In genomic region chr9:33511184-33511517, GRCh38 we compare ENCODE assay signal across 7 cellular contexts. TPM values are rescaled to one million over a fixed set of nuclear protein-coding genes. Genes with fewer than 3 reads are reported as not detected.
A peak's percentile ranks its signal among the peaks of the same experiment; 100 is the strongest.
DNase-seq lines count a peak whose midpoint lies in the region; ATAC-seq and TF ChIP-seq lines count a peak whose summit lies in the region.
"Not testable (repeated sequence)": the region's sequence is repeated elsewhere in the genome, so short reads cannot be mapped to it uniquely, and the experiment has no call there.

No MANE protein-coding gene starts in this region.

- WGBS in gastroesophageal sphincter (ENCODE audit: low coverage in 1 of 2), 2 donors: 0% methylated on average over 8 of the region's 8 CpGs

- H3K9me3 Mint-ChIP-seq in activated CD8-positive, alpha-beta memory T cell treated with anti-CD3 and anti-CD28 coated beads, Interleukin-2, amount 10 ng/mL, durations not matched to agents 7 days and 5 days (ENCODE audit: low read depth); chondrocyte (ENCODE audit: low read depth): not testable (repeated sequence)
- H3K9me3 Mint-ChIP-seq in mesothelial cell of epicardium: peaks cover 23% of the 10 kb centered on the region

- peaks cover 13% of the 10 kb centered on the region for H3K9me3 ChIP-seq in NT2/D1 (ENCODE audit: insufficient read depth, low read length)
- not testable (repeated sequence) for H3K9me3 ChIP-seq in gastroesophageal sphincter, gastrocnemius medialis

- H3K4me3 ChIP-seq in GM08714 (ENCODE audit: low read length) (peak overlapping the region; percentile 53; the same call in 1 of the 2 replicates), NT2/D1 (ENCODE audit: insufficient read length, low read depth) (peak overlapping the region; percentile 63), gastroesophageal sphincter (peak overlapping the region; percentile 65 to 72), gastrocnemius medialis (peak overlapping the region; percentile 66 to 77 (median 72))

- not testable (repeated sequence) for H3K27me3 Mint-ChIP-seq in activated CD8-positive, alpha-beta memory T cell treated with anti-CD3 and anti-CD28 coated beads, Interleukin-2, amount 10 ng/mL, durations not matched to agents 7 days and 5 days; chondrocyte (ENCODE audit: low read depth); mesothelial cell of epicardium (ENCODE audit: low read depth)

- not testable (repeated sequence) for TF ChIP-seq CTCF in chondrocyte (IDR thresholded peaks at IDR 0.05); gastroesophageal sphincter (IDR thresholded peaks at IDR 0.05); mesothelial cell of epicardium (IDR thresholded peaks at IDR 0.05; ENCODE audit: unreplicated experiment); gastrocnemius medialis (IDR thresholded peaks at IDR 0.05 in 4 of 5, conservative IDR thresholded peaks at IDR 0.05 in 1 of 5)

- TF ChIP-seq POLR2A in gastroesophageal sphincter (IDR thresholded peaks at IDR 0.05); gastrocnemius medialis (IDR thresholded peaks at IDR 0.05): not testable (repeated sequence)

- not testable (repeated sequence) for ATAC-seq in activated CD8-positive, alpha-beta memory T cell treated with anti-CD3 and anti-CD28 coated beads, Interleukin-2, amount 10 ng/mL, durations not matched to agents 7 days and 5 days; gastroesophageal sphincter; gastrocnemius medialis

- intact Hi-C loops in gastrocnemius medialis (cut with DNase I; ENCODE audit: low total_unique reads): not testable (repeated sequence)

- peak overlapping the region; percentile 85 for H3K4me3 Mint-ChIP-seq in activated CD8-positive, alpha-beta memory T cell treated with anti-CD3 and anti-CD28 coated beads, Interleukin-2, amount 10 ng/mL, durations not matched to agents 7 days and 5 days
- peak overlapping the region; percentile 97 for H3K4me3 Mint-ChIP-seq in chondrocyte (ENCODE audit: unreplicated experiment)
- peak overlapping the region; percentile 95 for H3K4me3 Mint-ChIP-seq in mesothelial cell of epicardium

- not testable (repeated sequence) for H3K36me3 ChIP-seq in NT2/D1 (ENCODE audit: insufficient read depth, insufficient read length, low read length); gastroesophageal sphincter; gastrocnemius medialis

- H3K27ac ChIP-seq in gastroesophageal sphincter (peak overlapping the region; percentile 60 to 90 (median 87)), gastrocnemius medialis (peak overlapping the region; percentile 83 to 95 (median 86))

- in situ Hi-C loops in gastrocnemius medialis (cut with MboI; ENCODE audit: low sequenced_read_pairs in 4 of 4): not testable (repeated sequence)

- not testable (repeated sequence) for DNase-seq in NT2/D1 (ENCODE audit: low read depth, low spot score); activated CD8-positive, alpha-beta memory T cell treated with anti-CD3 and anti-CD28 coated beads, Interleukin-2, amount 10 ng/mL, durations not matched to agents 7 days and 5 days; chondrocyte (ENCODE audit: low spot score); mesothelial cell of epicardium (ENCODE audit: low spot score in 2 of 2, unreplicated experiment in 2 of 2); gastrocnemius medialis

- TF ChIP-seq EP300 in gastroesophageal sphincter (IDR thresholded peaks at IDR 0.05): not testable (repeated sequence)

- not testable (repeated sequence) for H3K4me1 ChIP-seq in NT2/D1 (ENCODE audit: insufficient read depth, insufficient read length); gastroesophageal sphincter; gastrocnemius medialis

- H3K36me3 Mint-ChIP-seq in activated CD8-positive, alpha-beta memory T cell treated with anti-CD3 and anti-CD28 coated beads, Interleukin-2, amount 10 ng/mL, durations not matched to agents 7 days and 5 days; chondrocyte (ENCODE audit: low read depth); mesothelial cell of epicardium: not testable (repeated sequence)

- H3K9ac ChIP-seq in NT2/D1 (ENCODE audit: insufficient read length, low read depth): peak overlapping the region; percentile 91

- CTCF ChIA-PET in activated CD8-positive, alpha-beta memory T cell treated with anti-CD3 and anti-CD28 coated beads, Interleukin-2, amount 10 ng/mL, durations not matched to agents 7 days and 5 days (lab: Charles Lee): interaction anchor here (0.9 to 1.1 kb wide), 2 partner anchors 9 to 15 kb away, joined by 3 read pairs; no protein-coding TSS in a partner anchor

- H3K4me1 Mint-ChIP-seq in activated CD8-positive, alpha-beta memory T cell treated with anti-CD3 and anti-CD28 coated beads, Interleukin-2, amount 10 ng/mL, durations not matched to agents 7 days and 5 days: not testable (repeated sequence)
- H3K4me1 Mint-ChIP-seq in chondrocyte (ENCODE audit: low read depth) (peaks cover 30% of the 10 kb centered on the region), mesothelial cell of epicardium (peaks cover 16% of the 10 kb centered on the region)

- peak overlapping the region; percentile 88 for H3K27ac Mint-ChIP-seq in activated CD8-positive, alpha-beta memory T cell treated with anti-CD3 and anti-CD28 coated beads, Interleukin-2, amount 10 ng/mL, durations not matched to agents 7 days and 5 days
- H3K27ac Mint-ChIP-seq in chondrocyte (ENCODE audit: unreplicated experiment): peak overlapping the region; percentile 100
- H3K27ac Mint-ChIP-seq in mesothelial cell of epicardium: peak overlapping the region; percentile 100

- not testable (repeated sequence) for H3K27me3 ChIP-seq in NT2/D1 (ENCODE audit: insufficient read depth, insufficient read length); gastroesophageal sphincter; gastrocnemius medialis

RNA-seq across cellular contexts. Expression of gene ANKRD18B, which starts 12.9 kb away (rescaled TPM):
- total RNA-seq in activated CD8-positive, alpha-beta memory T cell treated with anti-CD3 and anti-CD28 coated beads, Interleukin-2, amount 10 ng/mL, durations not matched to agents 7 days and 5 days: under 1 TPM; 0.33 to 0.79 TPM
- total RNA-seq in chondrocyte: 1.4 to 2.3 TPM (median 2.2 TPM) in 3 replicates
- total RNA-seq in gastroesophageal sphincter: under 1 TPM in 1 of 4 donors, not detected in 3; 0.10 TPM
- total RNA-seq in mesothelial cell of epicardium: 0.82 to 3.2 TPM (median 1.6 TPM) in 3 replicates
- 1 to 10 TPM in 1 of 4 donors, under 1 TPM in 1, not detected in 2; 0.22 to 3.9 TPM for total RNA-seq in gastrocnemius medialis

RNA-seq across cellular contexts. Expression of gene NOL6, which starts 37.4 kb away (rescaled TPM):
- 10 to 100 TPM; 34.3 to 43.1 TPM for total RNA-seq in activated CD8-positive, alpha-beta memory T cell treated with anti-CD3 and anti-CD28 coated beads, Interleukin-2, amount 10 ng/mL, durations not matched to agents 7 days and 5 days
- total RNA-seq in chondrocyte: 30.4 to 48.1 TPM (median 31.1 TPM) in 3 replicates
- 10 to 100 TPM in 3 of 4 donors, 1 to 10 TPM in 1; 9.0 to 21.4 (median 16.1) TPM for total RNA-seq in gastroesophageal sphincter
- total RNA-seq in mesothelial cell of epicardium: 37.7 to 38.4 TPM (median 37.9 TPM) in 3 replicates
- total RNA-seq in gastrocnemius medialis: 10 to 100 TPM; 18.1 to 36.3 (median 29.1) TPM
